Comparison of ENCODE assay signal across 1 cellular context in the genomic region with DNA sequence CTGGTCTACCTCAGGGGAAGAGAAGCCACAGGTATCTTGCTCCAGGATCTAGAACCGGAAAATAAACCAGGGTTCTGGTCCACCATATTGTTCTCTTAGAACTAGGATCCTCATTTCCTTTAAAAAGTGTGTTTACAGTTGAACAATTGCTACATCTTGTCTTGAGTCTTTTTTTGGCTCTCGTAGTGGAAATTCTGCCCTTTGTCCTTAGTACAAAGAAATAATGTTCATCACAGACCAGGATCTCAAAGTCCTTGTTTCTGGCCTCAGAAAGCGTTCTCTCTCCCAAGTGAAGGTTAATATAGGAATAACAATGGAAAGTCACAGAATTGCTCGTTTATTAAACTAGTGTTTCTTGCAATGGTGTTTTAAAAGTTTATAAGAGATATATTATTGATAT.
TF ChIP-seq lines count a peak whose summit lies in the region.

No MANE protein-coding gene starts in this region.

TF ChIP-seq in IMR-90, 13 proteins besides CTCF, POLR2A, EP300 and RAD21:
- TF ChIP-seq NFE2L2 (IDR thresholded peaks at IDR 0.05; ENCODE audit: low read depth, low read length) (no peak), MAZ (IDR thresholded peaks at IDR 0.05; ENCODE audit: borderline replicate concordance, low read depth, low read length) (no peak), RFX5 (IDR thresholded peaks at IDR 0.05; ENCODE audit: low read depth, low read length) (no peak), SMC3 (IDR thresholded peaks at IDR 0.05; ENCODE audit: low read depth, low read length) (no peak), MXI1 (IDR thresholded peaks at IDR 0.05; ENCODE audit: borderline replicate concordance, low read depth, low read length) (no peak), MAFK (IDR thresholded peaks at IDR 0.05; ENCODE audit: low read depth, low read length) (no peak), CHD1 (IDR thresholded peaks at IDR 0.05; ENCODE audit: low read depth, low read length) (no peak), FOS (IDR thresholded peaks at IDR 0.05; ENCODE audit: low read depth, low read length) (no peak), CEBPB (IDR thresholded peaks at IDR 0.05; ENCODE audit: low read depth, low read length) (no peak), RCOR1 (IDR thresholded peaks at IDR 0.05; ENCODE audit: insufficient replicate concordance, low read length) (no peak), BHLHE40 (IDR thresholded peaks at IDR 0.05; ENCODE audit: low read depth, low read length) (no peak)
- TF ChIP-seq, protein P1, sequence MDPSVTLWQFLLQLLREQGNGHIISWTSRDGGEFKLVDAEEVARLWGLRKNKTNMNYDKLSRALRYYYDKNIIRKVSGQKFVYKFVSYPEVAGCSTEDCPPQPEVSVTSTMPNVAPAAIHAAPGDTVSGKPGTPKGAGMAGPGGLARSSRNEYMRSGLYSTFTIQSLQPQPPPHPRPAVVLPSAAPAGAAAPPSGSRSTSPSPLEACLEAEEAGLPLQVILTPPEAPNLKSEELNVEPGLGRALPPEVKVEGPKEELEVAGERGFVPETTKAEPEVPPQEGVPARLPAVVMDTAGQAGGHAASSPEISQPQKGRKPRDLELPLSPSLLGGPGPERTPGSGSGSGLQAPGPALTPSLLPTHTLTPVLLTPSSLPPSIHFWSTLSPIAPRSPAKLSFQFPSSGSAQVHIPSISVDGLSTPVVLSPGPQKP (IDR thresholded peaks at IDR 0.05; ENCODE audit: borderline replicate concordance, low read depth, low read length) = no peak
- TF ChIP-seq, protein P2, sequence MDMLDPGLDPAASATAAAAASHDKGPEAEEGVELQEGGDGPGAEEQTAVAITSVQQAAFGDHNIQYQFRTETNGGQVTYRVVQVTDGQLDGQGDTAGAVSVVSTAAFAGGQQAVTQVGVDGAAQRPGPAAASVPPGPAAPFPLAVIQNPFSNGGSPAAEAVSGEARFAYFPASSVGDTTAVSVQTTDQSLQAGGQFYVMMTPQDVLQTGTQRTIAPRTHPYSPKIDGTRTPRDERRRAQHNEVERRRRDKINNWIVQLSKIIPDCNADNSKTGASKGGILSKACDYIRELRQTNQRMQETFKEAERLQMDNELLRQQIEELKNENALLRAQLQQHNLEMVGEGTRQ (IDR thresholded peaks at IDR 0.05; ENCODE audit: low read depth, low read length) = no peak
